In genomic region chr6:118280210-118280609, GRCh38 we compare ENCODE assay signal across 10 cellular contexts.
DNase-seq lines count a peak whose midpoint lies in the region; ATAC-seq and TF ChIP-seq lines count a peak whose summit lies in the region.
"Had no signal": no experiment of that assay in that cellular context is flagged by ENCODE, and none has a peak within 500 bp of the region (broad histone marks: within the 10 kb centered on the region; RNA-seq: fewer than 3 reads in every experiment).

No MANE protein-coding gene starts in this region.

- WGBS in prostate gland = 71% methylated on average over 2 of the region's 2 CpGs

- POLR2A ChIA-PET in GM10248 (lab: Yijun Ruan, JAX) = no interaction called here

- DNase-seq in GM10248 (ENCODE audit: extremely low spot score) (peak; percentile 55), prostate gland (ENCODE audit: low spot score) (no peak), NCI-H1436 (lab: John Stamatoyannopoulos, UW) (no peak), ecto neural progenitor cell (ENCODE audit: low spot score) (no peak), HPDE6-E6E7 (ENCODE audit: extremely low spot score) (no peak)
- DNase-seq: NCI-H510A treated with DMSO at 0.1 percent for 48 hours, testis had no signal

- H3K4me3 ChIP-seq in prostate gland = no peak overlapping the region
- H3K4me3 ChIP-seq: testis had no signal

- no peaks in the 10 kb centered on the region for H3K27me3 ChIP-seq in prostate gland (replicated peaks; ENCODE audit: insufficient read depth)
- H3K27me3 ChIP-seq: testis had no signal

- CTCF ChIA-PET in GM10248 (lab: Yijun Ruan, JAX) = interaction anchor here (1.1 kb wide), 1 partner anchor 300 kb away, joined by 3 read pairs; no protein-coding TSS in a partner anchor

- H3K27ac ChIP-seq in prostate gland = no peak overlapping the region
- H3K27ac ChIP-seq: testis had no signal

- TF ChIP-seq CTCF in GM10248 (IDR thresholded peaks at IDR 0.05; ENCODE audit: control extremely low read depth, extremely low read depth, low read depth, missing control alignments) = no peak
- no peak for TF ChIP-seq CTCF in prostate gland (IDR thresholded peaks at IDR 0.05)

- intact Hi-C loops in prostate gland (cut with DNase I) = loop anchor here (5.0 to 10.0 kb wide), 2 partner anchors 275 to 302 kb away; no protein-coding TSS in a partner anchor

- no peak for TF ChIP-seq POLR2A in prostate gland (IDR thresholded peaks at IDR 0.05)

- H3K4me1 ChIP-seq in prostate gland (replicated peaks) = no peaks in the 10 kb centered on the region
- H3K4me1 ChIP-seq: testis had no signal

- no peaks in the 10 kb centered on the region for H3K9me3 ChIP-seq in prostate gland
- H3K9me3 ChIP-seq: testis had no signal

- peak; percentile 84 for ATAC-seq in GM19324 (IDR thresholded peaks at IDR 0.05; ENCODE audit: low FRiP score, unreplicated experiment)
- ATAC-seq in HG02798 (IDR thresholded peaks at IDR 0.05; ENCODE audit: poor library complexity, unreplicated experiment) = peak; percentile 94
- peak; percentile 97 for ATAC-seq in HG03558 (IDR thresholded peaks at IDR 0.05; ENCODE audit: extremely low read depth, unreplicated experiment)

- no peaks in the 10 kb centered on the region for H3K36me3 ChIP-seq in prostate gland
